In genomic region chr6:31928672-31928939, GRCh38 we compare ENCODE assay signal across 21 cellular contexts. TPM values are rescaled to one million over a fixed set of nuclear protein-coding genes. Genes with fewer than 3 reads are reported as not detected.
"Had no signal": no experiment of that assay in that cellular context is flagged by ENCODE, and none has a peak within 500 bp of the region (broad histone marks: within the 10 kb centered on the region; RNA-seq: fewer than 3 reads in every experiment).

No MANE protein-coding gene starts in this region.

- ATAC-seq: activated naive CD4-positive, alpha-beta T cell treated with anti-CD3 and anti-CD28 coated beads, Interleukin-2, amount 50 U/mL, for 72 hours; activated T-cell treated with anti-CD3 and anti-CD28 coated beads, Interleukin-2, amount 50 U/mL, for 72 hours; foreskin keratinocyte; naive thymus-derived CD4-positive, alpha-beta T cell; T-cell had no signal

- FAIRE-seq: colon had no signal

- H3K4me3 ChIP-seq: right atrium auricular region, uterus had no signal

- H3K27me3 ChIP-seq: right atrium auricular region, tibial nerve, uterus had no signal

- H3K27ac ChIP-seq: foreskin keratinocyte, left ventricle myocardium inferior, right atrium auricular region had no signal

- DNase-seq: activated CD4-positive, alpha-beta T cell treated with anti-CD3 and anti-CD28 coated beads for 4 hours; activated CD4-positive, alpha-beta T cell treated with anti-CD3 and anti-CD28 coated beads, Interleukin-2, amount 50 U/mL, for 4 hours; activated CD4-positive, CD25-positive, alpha-beta regulatory T cell; activated naive CD4-positive, alpha-beta T cell; activated T-cell treated with anti-CD3 and anti-CD28 coated beads for 4 hours; activated T-cell treated with anti-CD3 and anti-CD28 coated beads, Interleukin-2, amount 50 U/mL, for 72 hours; endodermal cell; foreskin keratinocyte; kidney glomerular epithelial cell; left ventricle myocardium inferior; midbrain; naive thymus-derived CD4-positive, alpha-beta T cell; stimulated activated naive CD4-positive, alpha-beta T cell; T-cell; uterus had no signal

- H3K36me3 ChIP-seq: left ventricle myocardium inferior, right atrium auricular region, tibial nerve, uterus had no signal

- H3K4me1 ChIP-seq: foreskin keratinocyte, left ventricle myocardium inferior, right atrium auricular region, tibial nerve, uterus had no signal

- H3K9me3 ChIP-seq: left ventricle myocardium inferior, right atrium auricular region, tibial nerve, uterus had no signal

RNA-seq across cellular contexts. Expression of gene C2, which starts 1.1 kb away (rescaled TPM):
- total RNA-seq: foreskin keratinocyte, pulmonary artery endothelial cell had no signal

RNA-seq across cellular contexts. Expression of gene CFB, which starts 17.3 kb away (rescaled TPM):
- total RNA-seq: T-helper 2 cell treated with Interferon-gamma antibody and Interleukin-4, amounts not matched to agents 100 ng/mL and 5 ng/mL, for 36 hours had no signal
